Comparison of ENCODE assay signal across 14 cellular contexts in genomic region chr9:4277531-4277991, GRCh38. TPM values are rescaled to one million over a fixed set of nuclear protein-coding genes. Genes with fewer than 3 reads are reported as not detected.
A peak's percentile ranks its signal among the peaks of the same experiment; 100 is the strongest.
DNase-seq lines count a peak whose midpoint lies in the region; ATAC-seq, FAIRE-seq and TF ChIP-seq lines count a peak whose summit lies in the region.
"Had no signal": no experiment of that assay in that cellular context is flagged by ENCODE, and none has a peak within 500 bp of the region (broad histone marks: within the 10 kb centered on the region; RNA-seq: fewer than 3 reads in every experiment).

No MANE protein-coding gene starts in this region.

- POLR2A ChIA-PET in HEK293 (lab: Yijun Ruan, JAX), result no interaction called here

- no peak for ATAC-seq in HG02840 (IDR thresholded peaks at IDR 0.05; ENCODE audit: low FRiP score, unreplicated experiment)
- ATAC-seq: activated T-helper 17 cell treated with anti-CD3 and anti-CD28 coated beads, Interleukin-2, amount 50 U/mL, for 72 hours had no signal

- no peak for TF ChIP-seq CTCF in HEK293 (tag by site-specific recombination; IDR thresholded peaks at IDR 0.05)
- no peak for TF ChIP-seq CTCF in bronchial epithelial cell (IDR thresholded peaks at IDR 0.05; ENCODE audit: insufficient read depth, low read length, severe bottlenecking)
- TF ChIP-seq CTCF in stomach (IDR thresholded peaks at IDR 0.05), result no peak

- peak; percentile 61 for DNase-seq in bronchial epithelial cell (ENCODE audit: low read depth)
- peak; percentile 59 to 78 for DNase-seq in lung microvascular endothelial cell (ENCODE audit: low read depth in 2 of 2)
- no peak for DNase-seq in stomach
- DNase-seq in NCI-H2107 treated with DMSO at 0.1 percent for 48 hours (lab: John Stamatoyannopoulos, UW; ENCODE audit: unreplicated experiment), result no peak
- no peak for DNase-seq in GM12891 (ENCODE audit: insufficient read length, low spot score)
- DNase-seq: CD4-positive, CD25-positive, alpha-beta regulatory T cell; naive B cell; NCI-H2227 treated with DMSO at 0.1 percent for 48 hours; PC-9; T-helper 2 cell had no signal

- H3K9me3 ChIP-seq in HEK293 (ENCODE audit: control insufficient read depth, insufficient read depth, low read depth, low read length) (no peaks in the 10 kb centered on the region), stomach (no peaks in the 10 kb centered on the region)
- H3K9me3 ChIP-seq: thoracic aorta had no signal

- H3K36me3 ChIP-seq in HEK293 (ENCODE audit: control insufficient read depth in 2 of 2, insufficient read depth in 1 of 2, low read length in 2 of 2) (no peaks in the 10 kb centered on the region), bronchial epithelial cell (ENCODE audit: control insufficient read depth, insufficient read depth, low read length) (no peaks in the 10 kb centered on the region), stomach (no peaks in the 10 kb centered on the region)
- H3K36me3 ChIP-seq: thoracic aorta had no signal

- no peak for TF ChIP-seq EP300 in stomach (IDR thresholded peaks at IDR 0.05)

- CTCF ChIA-PET in HEK293 (lab: Yijun Ruan, JAX), result no interaction called here

- H3K27ac ChIP-seq in HEK293 (ENCODE audit: extremely low read depth, low read depth, low read length) (no peak overlapping the region), stomach (peak overlapping the region in 3 of 5 donors; percentile 42 to 45 (median 42))
- H3K27ac ChIP-seq: PC-9, thoracic aorta had no signal

- H3K4me1 ChIP-seq in HEK293 (ENCODE audit: control insufficient read depth, insufficient read depth, low read length) (peaks cover 2% of the 10 kb centered on the region; the same call in 1 of the 2 replicates), stomach (peaks cover 0 to 18% (median 9%) of the 10 kb centered on the region in 4 donors)

- TF ChIP-seq POLR2A in stomach (IDR thresholded peaks at IDR 0.05) (no peak), GM12891 (IDR thresholded peaks at IDR 0.05; ENCODE audit: low read depth, low read length) (no peak)

- intact Hi-C loops in stomach (cut with DNase I; ENCODE audit: low total_unique reads), result no loop called here

- 16 to 28% (median 18%) methylated on average over 6 of the region's 6 CpGs for WGBS in stomach, 5 donors

- no peak for FAIRE-seq in bronchial epithelial cell (lab: Jason Lieb, UNC)
- no peak for FAIRE-seq in GM12891 (lab: Jason Lieb, UNC)

- no peak overlapping the region for H3K4me3 ChIP-seq in HEK293 (ENCODE audit: low read depth, low read length)
- H3K4me3 ChIP-seq in bronchial epithelial cell (ENCODE audit: low read depth, low read length), result no peak overlapping the region
- H3K4me3 ChIP-seq in stomach, result no peak overlapping the region
- H3K4me3 ChIP-seq: PC-9, thoracic aorta had no signal

- H3K27me3 ChIP-seq in bronchial epithelial cell (ENCODE audit: control insufficient read depth, insufficient read depth, low read length) (no peaks in the 10 kb centered on the region), stomach (no peaks in the 10 kb centered on the region)

TF ChIP-seq in HEK293, 187 proteins besides CTCF, POLR2A, EP300 and RAD21:
- no peak for TF ChIP-seq ZFP69B (tag by site-specific recombination; IDR thresholded peaks at IDR 0.05)
- peak; percentile 33 for TF ChIP-seq PRDM6 (tag by site-specific recombination; IDR thresholded peaks at IDR 0.05)

TF ChIP-seq in GM12891, 5 proteins besides CTCF, POLR2A, EP300 and RAD21:
- no peak for TF ChIP-seq POU2F2 (IDR thresholded peaks at IDR 0.05; ENCODE audit: low read depth, low read length)
- TF ChIP-seq PAX5 (IDR thresholded peaks at IDR 0.05; ENCODE audit: insufficient read depth, low read length, severe bottlenecking), result no peak
- no peak for TF ChIP-seq TAF1 (IDR thresholded peaks at IDR 0.05; ENCODE audit: low read depth, low read length)
- no peak for TF ChIP-seq SPI1 (IDR thresholded peaks at IDR 0.05; ENCODE audit: low read depth, low read length)
- TF ChIP-seq POLR2AphosphoS5 (IDR thresholded peaks at IDR 0.05; ENCODE audit: low read depth, low read length), result no peak
TF ChIP-seq in GM12891: peak in this region for 0.

RNA-seq across cellular contexts. Expression of gene GLIS3, which starts 22.3 kb away (rescaled TPM):
- total RNA-seq in bronchial epithelial cell (1.1 and 1.2 TPM in 2 replicates), lung microvascular endothelial cell (14.2 and 59.7 TPM in 2 replicates), stomach (10 to 100 TPM in 3 of 5 donors, 1 to 10 TPM in 1, not detected in 1; 6.7 to 37.3 (median 20.4) TPM)
- 1 to 10 TPM in 2 of 3 donors, under 1 TPM in 1; 0.68 to 2.0 (median 1.7) TPM for polyA plus RNA-seq in stomach
- polyA plus RNA-seq in GM12891 (2012; ENCODE audit: low read depth, missing spikeins), result 0.14 TPM

Comparison
In these comparisons a context has a peak if more than half of its experiments do, and no peak if none do; other contexts are left out.
1. DNase-seq: peak in bronchial epithelial cell (single experiment) and lung microvascular endothelial cell (2 of 2); none in stomach (single experiment), NCI-H2107 treated with DMSO at 0.1 percent for 48 hours (single experiment) and GM12891 (single experiment).